Comparison of ENCODE assay signal across 8 cellular contexts in the genomic region with DNA sequence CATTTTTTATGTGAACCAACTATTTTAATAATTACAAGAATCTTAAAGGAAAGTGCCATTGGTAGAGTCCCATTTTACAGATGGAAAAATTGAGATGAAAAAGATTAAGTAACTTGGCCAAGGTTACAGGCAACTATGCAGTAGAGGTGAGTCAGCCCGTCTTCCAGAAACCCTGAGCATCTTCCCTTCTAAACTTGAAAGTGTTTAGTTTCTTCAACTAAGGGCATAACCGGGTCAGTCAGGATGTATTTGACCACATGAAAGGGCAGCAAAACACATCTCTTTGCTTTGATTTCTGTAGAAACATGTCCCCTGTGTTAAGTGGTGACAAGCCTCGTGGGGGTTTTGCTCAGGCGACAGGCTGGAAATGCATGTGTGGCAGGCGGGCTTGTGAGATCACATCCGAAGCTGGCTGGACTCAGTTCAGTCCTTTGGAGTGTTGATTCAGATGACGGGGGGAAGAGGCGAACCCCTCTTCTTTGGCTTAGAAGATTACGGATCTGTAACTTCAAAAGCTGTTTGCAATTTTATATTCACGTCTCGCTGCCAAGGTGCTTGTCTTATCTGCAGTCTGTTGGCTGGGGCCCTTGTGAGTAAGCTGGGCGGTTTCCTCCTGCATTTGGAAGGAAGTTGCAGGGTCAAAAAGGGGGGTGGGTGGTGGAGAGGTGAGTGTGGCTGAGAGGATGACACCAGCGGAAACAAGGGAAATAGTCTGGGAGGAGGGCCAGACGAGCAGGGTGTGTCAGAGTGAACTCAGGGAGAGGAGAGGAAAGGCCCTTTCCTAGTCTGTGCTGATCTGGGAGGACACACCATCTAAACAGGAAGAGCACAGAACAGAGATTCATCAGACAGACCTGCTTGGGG.
DNase-seq lines count a peak whose midpoint lies in the region; ATAC-seq, FAIRE-seq and TF ChIP-seq lines count a peak whose summit lies in the region.

No MANE protein-coding gene starts in this region.

- no peak overlapping the region for H2AK5ac ChIP-seq in mesendoderm (ENCODE audit: low read length)

- WGBS in mesendoderm (ENCODE audit: extremely low coverage, insufficient coverage, low lambda C conversion rate) = no CpG with 5 or more reads among the region's 14 CpGs

- peak overlapping the region; percentile 19 for H3K18ac ChIP-seq in mesendoderm (ENCODE audit: low read length)

- no peak overlapping the region for H3K23ac ChIP-seq in mesendoderm (ENCODE audit: low read length)

- peaks cover 8% of the 10 kb centered on the region for H3K4me1 Mint-ChIP-seq in WTC11
- peaks cover 7% of the 10 kb centered on the region for H3K4me1 Mint-ChIP-seq in stimulated activated memory B cell treated with anti-CD40 and anti-IgM and Interleukin-4, amounts not matched to agents 10 μg/mL and 1 μg/mL and 100 μg/mL, for 72 hours

- no peaks in the 10 kb centered on the region for H3K36me3 ChIP-seq in bronchial epithelial cell (ENCODE audit: control insufficient read depth, insufficient read depth, low read length)
- H3K36me3 ChIP-seq in mesendoderm (ENCODE audit: control insufficient read depth, insufficient read depth, low read length) = no peaks in the 10 kb centered on the region

- H3K56ac ChIP-seq in mesendoderm (ENCODE audit: low read length) = peak overlapping the region; percentile 29

- no peak for TF ChIP-seq POLR2A in GM12892 (IDR thresholded peaks at IDR 0.05; ENCODE audit: low read depth, low read length)

- CTCF ChIA-PET in WTC11 (lab: Charles Lee) = no interaction called here

- H3K27me3 Mint-ChIP-seq in WTC11 (ENCODE audit: low read depth) = no peaks in the 10 kb centered on the region; the same call in 1 of the 2 replicates
- peaks cover 6% of the 10 kb centered on the region for H3K27me3 Mint-ChIP-seq in stimulated activated memory B cell treated with anti-CD40 and anti-IgM and Interleukin-4, amounts not matched to agents 10 μg/mL and 1 μg/mL and 100 μg/mL, for 72 hours

- TF ChIP-seq CTCF in WTC11 (IDR thresholded peaks at IDR 0.05) (no peak), bronchial epithelial cell (IDR thresholded peaks at IDR 0.05; ENCODE audit: insufficient read depth, low read length, severe bottlenecking) (no peak)

- H4K8ac ChIP-seq in mesendoderm (ENCODE audit: low read depth, low read length) = no peak overlapping the region

- no peak overlapping the region for H3K4me2 ChIP-seq in mesendoderm (ENCODE audit: low read length)

- POLR2A ChIA-PET in WTC11 (lab: Charles Lee) = no interaction called here

- DNase-seq in GM12892 (ENCODE audit: insufficient read length) (no peak), WTC11 (ENCODE audit: low spot score) (no peak), bronchial epithelial cell (ENCODE audit: low read depth) (peak; percentile 99), mesendoderm (peak; percentile 81), globus pallidus (ENCODE audit: low spot score) (no peak), putamen (ENCODE audit: low spot score) (no peak)

- no peaks in the 10 kb centered on the region for H3K79me1 ChIP-seq in mesendoderm (ENCODE audit: low read length)

- H3K9me3 Mint-ChIP-seq in WTC11 = no peaks in the 10 kb centered on the region
- no peaks in the 10 kb centered on the region for H3K9me3 Mint-ChIP-seq in stimulated activated memory B cell treated with anti-CD40 and anti-IgM and Interleukin-4, amounts not matched to agents 10 μg/mL and 1 μg/mL and 100 μg/mL, for 72 hours

- H3K4me3 Mint-ChIP-seq in WTC11 = no peak overlapping the region
- H3K4me3 Mint-ChIP-seq in stimulated activated memory B cell treated with anti-CD40 and anti-IgM and Interleukin-4, amounts not matched to agents 10 μg/mL and 1 μg/mL and 100 μg/mL, for 72 hours = no peak overlapping the region

- H3K27ac ChIP-seq in mesendoderm (ENCODE audit: low read depth, low read length) = no peak overlapping the region

- no peak overlapping the region for H3K9ac ChIP-seq in mesendoderm (ENCODE audit: low read length)

- H3K4me1 ChIP-seq in mesendoderm (ENCODE audit: control insufficient read depth, low read depth, low read length) = peaks cover 2% of the 10 kb centered on the region

- H3K27me3 ChIP-seq in bronchial epithelial cell (ENCODE audit: control insufficient read depth, insufficient read depth, low read length) (no peaks in the 10 kb centered on the region), mesendoderm (ENCODE audit: insufficient read depth, low read length, poor library complexity) (no peaks in the 10 kb centered on the region)

- no peak overlapping the region for H2BK120ac ChIP-seq in mesendoderm (ENCODE audit: low read depth, low read length)

- no peak overlapping the region for H3K4ac ChIP-seq in mesendoderm (ENCODE audit: low read depth, low read length)

- ATAC-seq in HG03432 (IDR thresholded peaks at IDR 0.05; ENCODE audit: unreplicated experiment) = peak; percentile 83
- peak; percentile 85 for ATAC-seq in WTC11
- ATAC-seq in stimulated activated memory B cell treated with anti-CD40 and anti-IgM and Interleukin-4, amounts not matched to agents 10 μg/mL and 1 μg/mL and 100 μg/mL, for 72 hours = peak; percentile 42

- FAIRE-seq in GM12892 (lab: Jason Lieb, UNC) (peak; percentile 71), bronchial epithelial cell (lab: Jason Lieb, UNC) (no peak)

- no peaks in the 10 kb centered on the region for H3K36me3 Mint-ChIP-seq in WTC11
- H3K36me3 Mint-ChIP-seq in stimulated activated memory B cell treated with anti-CD40 and anti-IgM and Interleukin-4, amounts not matched to agents 10 μg/mL and 1 μg/mL and 100 μg/mL, for 72 hours = no peaks in the 10 kb centered on the region

- no peak overlapping the region for H4K5ac ChIP-seq in mesendoderm (ENCODE audit: low read length)

- H2BK5ac ChIP-seq in mesendoderm (ENCODE audit: low read length) = no peak overlapping the region

- H3K27ac Mint-ChIP-seq in WTC11 = no peak overlapping the region
- no peak overlapping the region for H3K27ac Mint-ChIP-seq in stimulated activated memory B cell treated with anti-CD40 and anti-IgM and Interleukin-4, amounts not matched to agents 10 μg/mL and 1 μg/mL and 100 μg/mL, for 72 hours

- no peaks in the 10 kb centered on the region for H3K79me2 ChIP-seq in mesendoderm (ENCODE audit: control insufficient read depth, insufficient read depth, low read length)

- H3K4me3 ChIP-seq in bronchial epithelial cell (ENCODE audit: low read depth, low read length) (no peak overlapping the region), mesendoderm (ENCODE audit: low read length) (no peak overlapping the region)

- no peak overlapping the region for H2BK15ac ChIP-seq in mesendoderm (replicated peaks; ENCODE audit: low read depth)

TF ChIP-seq in WTC11, 78 proteins besides CTCF, POLR2A, EP300 and RAD21:
- no peak for TF ChIP-seq ATF1 (CRISPR knock-in tag; IDR thresholded peaks at IDR 0.05)
TF ChIP-seq in WTC11: peak in this region for 0.

Comparison
In these comparisons a context has a peak if more than half of its experiments do, and no peak if none do; other contexts are left out.
1. DNase-seq: peak in bronchial epithelial cell (single experiment) and mesendoderm (single experiment); none in GM12892 (single experiment), WTC11 (single experiment), globus pallidus (single experiment) and putamen (single experiment).
2. Peak in every context shown above with its lines, with median percentiles within 50 percentile points of each other: ATAC-seq.